ENCODE assay signal across 20 cellular contexts in the genomic region with DNA sequence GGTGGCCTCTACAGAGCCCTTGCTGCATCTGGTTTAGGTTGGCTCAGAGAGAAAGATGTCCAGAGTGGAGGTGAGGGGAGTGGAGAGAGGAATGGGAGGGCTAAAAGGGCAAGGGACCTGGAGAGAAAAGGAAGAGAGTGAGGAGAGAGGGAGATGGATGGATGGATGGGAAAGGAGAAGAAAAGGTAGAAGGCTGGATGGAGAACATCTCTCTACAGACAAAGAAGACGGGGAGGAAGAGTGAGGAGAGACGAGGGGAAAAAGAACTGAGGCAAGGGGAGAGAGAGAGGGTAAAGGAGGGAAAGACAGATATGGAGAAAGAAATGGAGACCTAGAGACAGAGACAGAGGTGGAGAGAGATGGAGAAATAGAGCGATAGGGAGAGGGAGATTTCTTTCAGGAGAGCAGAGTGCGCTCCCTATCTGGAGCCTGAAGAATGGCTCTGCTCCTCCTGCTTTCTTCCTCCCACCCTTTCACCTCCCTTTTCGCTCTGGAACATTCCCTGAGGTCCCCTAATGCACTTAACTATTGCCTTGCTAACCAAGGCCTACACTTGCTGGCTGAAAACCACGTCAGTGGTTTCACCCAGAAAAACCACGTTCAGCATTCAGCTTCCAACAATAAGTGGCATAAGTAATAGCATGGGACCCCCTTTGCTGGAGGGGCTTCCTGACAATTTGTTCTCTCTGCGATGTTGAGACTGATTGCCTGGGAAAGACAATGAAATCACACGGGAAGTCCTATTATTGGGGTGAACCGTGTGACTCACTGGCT.
DNase-seq lines count a peak whose midpoint lies in the region; ATAC-seq, FAIRE-seq and TF ChIP-seq lines count a peak whose summit lies in the region.
"Had no signal": no experiment of that assay in that cellular context is flagged by ENCODE, and none has a peak within 500 bp of the region (broad histone marks: within the 10 kb centered on the region; RNA-seq: fewer than 3 reads in every experiment).

No MANE protein-coding gene starts in this region.

- H4K91ac ChIP-seq in H9 (ENCODE audit: insufficient read length, low read depth, low read length) = no peak overlapping the region

- H3K36me3 ChIP-seq in HepG2 (replicated peaks in 1 of 2; ENCODE audit: control insufficient read depth in 1 of 2, insufficient read depth in 2 of 2, low read length in 2 of 2) (no peaks in the 10 kb centered on the region), right lobe of liver (no peaks in the 10 kb centered on the region), brain microvascular endothelial cell (replicated peaks) (no peaks in the 10 kb centered on the region), vagina (no peaks in the 10 kb centered on the region)

- no peak for TF ChIP-seq POLR2A in HepG2 (IDR thresholded peaks at IDR 0.05; ENCODE audit: insufficient read depth in 1 of 2, low read depth in 2 of 2, low read length in 2 of 2)
- TF ChIP-seq POLR2A in right lobe of liver (IDR thresholded peaks at IDR 0.05) = no peak
- TF ChIP-seq POLR2A in vagina (IDR thresholded peaks at IDR 0.05) = no peak

- H3K23ac ChIP-seq in H9 (ENCODE audit: insufficient read length, low read depth, low read length) = no peak overlapping the region

- H3K9me3 ChIP-seq in HepG2 (ENCODE audit: low read length) (no peaks in the 10 kb centered on the region), right lobe of liver (no peaks in the 10 kb centered on the region), vagina (no peaks in the 10 kb centered on the region), H9 (ENCODE audit: control insufficient read depth, low read depth, low read length) (no peaks in the 10 kb centered on the region)

- intact Hi-C loops in HepG2 (cut with micrococcal nuclease; ENCODE audit: unreplicated experiment) (no loop called here), right lobe of liver (cut with DNase I) (no loop called here), vagina (cut with DNase I) (loop anchor here (5.0 kb wide), 1 partner anchor 138 kb away; no protein-coding TSS in a partner anchor)

- DNase-seq in HepG2 (ENCODE audit: low spot score) (no peak), right lobe of liver (no peak), HTR-8/SVneo (ENCODE audit: insufficient read length, low spot score) (no peak), brain microvascular endothelial cell (no peak), vagina (ENCODE audit: extremely low spot score in 2 of 2) (peak; percentile 20 to 58), H9 (no peak)
- DNase-seq: C1 segment of cervical spinal cord; Calu3; CD4-positive, alpha-beta memory T cell; COR-L47; DMS53; DMS79 treated with DMSO at 0.1 percent for 48 hours; GM23248; H7 had no signal

- TF ChIP-seq EP300 in HepG2 (IDR thresholded peaks at IDR 0.05; ENCODE audit: low read depth in 2 of 2, low read length in 2 of 2) (no peak), HepG2 (CRISPR knock-in tag; IDR thresholded peaks at IDR 0.05; ENCODE audit: borderline replicate concordance) (no peak)

- H3K9ac ChIP-seq in HepG2 (ENCODE audit: insufficient read depth, low read depth, low read length) (no peak overlapping the region), H9 (ENCODE audit: extremely low read depth, insufficient read length, low read length) (no peak overlapping the region)
- H3K9ac ChIP-seq: GM23248 had no signal

- H2AFZ ChIP-seq in HepG2 (ENCODE audit: low read length) = no peak overlapping the region
- H2AFZ ChIP-seq in H9 (ENCODE audit: low read length) = no peak overlapping the region
- H2AFZ ChIP-seq: GM23248 had no signal

- no peak overlapping the region for H3K18ac ChIP-seq in H9 (ENCODE audit: insufficient read length, low read depth, low read length)

- in situ Hi-C loops in HepG2 (cut with HindIII; ENCODE audit: extremely low pct_ligation_motif_present, low pct_unique_long_range_greater_than_20kb) = no loop called here
- in situ Hi-C loops in brain microvascular endothelial cell (cut with HindIII; ENCODE audit: low pct_ligation_motif_present, low sequenced_read_pairs) = no loop called here

- H3K27me3 ChIP-seq in HepG2 (ENCODE audit: control insufficient read depth in 1 of 2, insufficient read depth in 2 of 2, low read length in 2 of 2) (peaks cover 0 to 11% of the 10 kb centered on the region in 2 experiments; a peak in 1 of 5 replicates), right lobe of liver (no peaks in the 10 kb centered on the region), brain microvascular endothelial cell (replicated peaks) (no peaks in the 10 kb centered on the region), vagina (no peaks in the 10 kb centered on the region), H9 (ENCODE audit: insufficient read depth, low read length) (no peaks in the 10 kb centered on the region; the same call in 1 of the 2 replicates)

- no peaks in the 10 kb centered on the region; a peak in 1 of 5 replicates for H3K9me3 Mint-ChIP-seq in H9
- H3K9me3 Mint-ChIP-seq: CD4-positive, alpha-beta memory T cell had no signal

- 2% methylated on average over 10 of the region's 10 CpGs for WGBS in HepG2 (ENCODE audit: low lambda C conversion rate)
- 59% methylated on average over 8 of the region's 10 CpGs for WGBS in right lobe of liver (ENCODE audit: insufficient coverage, low coverage, low lambda C conversion rate, missing lambda C conversion rate)
- no CpG with 5 or more reads among the region's 10 CpGs for WGBS in H9 (ENCODE audit: extremely low coverage, insufficient read length, low lambda C conversion rate)

- CTCF ChIA-PET in HepG2 (lab: Yijun Ruan, JAX; ENCODE audit: low intra/inter-chr PET ratio, low total read pairs) = no interaction called here

- H3K79me2 ChIP-seq in HepG2 (ENCODE audit: insufficient read depth, low read length) = no peaks in the 10 kb centered on the region
- H3K79me2 ChIP-seq in H9 (ENCODE audit: insufficient read depth, low read length) = no peaks in the 10 kb centered on the region

- ATAC-seq in HepG2 (no peak), right lobe of liver (no peak), HG03521 (IDR thresholded peaks at IDR 0.05; ENCODE audit: unreplicated experiment) (no peak), GM19324 (IDR thresholded peaks at IDR 0.05; ENCODE audit: low FRiP score, unreplicated experiment) (no peak)
- ATAC-seq: HCT116 had no signal

- no peak overlapping the region for H2BK5ac ChIP-seq in H9 (ENCODE audit: insufficient read length, low read length)

- no TSS peak for BruUV-seq in HepG2 (replicated peaks; lab: Mats Ljungman, UMichigan)

- H3K4me1 ChIP-seq in HepG2 (ENCODE audit: insufficient read depth, low read length) (no peaks in the 10 kb centered on the region), right lobe of liver (no peaks in the 10 kb centered on the region), vagina (no peaks in the 10 kb centered on the region), H9 (ENCODE audit: insufficient read depth, low read length) (no peaks in the 10 kb centered on the region)

- no peaks in the 10 kb centered on the region; a peak in 1 of 7 replicates for H3K36me3 Mint-ChIP-seq in H9 (ENCODE audit: insufficient read depth in 1 of 3, low read depth in 3 of 3)
- H3K36me3 Mint-ChIP-seq: CD4-positive, alpha-beta memory T cell had no signal

- H3K27ac Mint-ChIP-seq in H9 = no peak overlapping the region; a peak in 1 of 7 replicates
- H3K27ac Mint-ChIP-seq: CD4-positive, alpha-beta memory T cell had no signal

- H3K27me3 Mint-ChIP-seq in H9 (ENCODE audit: low read depth) = peaks cover 17% of the 10 kb centered on the region
- H3K27me3 Mint-ChIP-seq: CD4-positive, alpha-beta memory T cell had no signal

- TF ChIP-seq RAD21 in HepG2 (CRISPR knock-in tag; IDR thresholded peaks at IDR 0.05) = no peak

- no peak for FAIRE-seq in HepG2 (lab: Jason Lieb, UNC)
- peak; percentile 52 for FAIRE-seq in HTR-8/SVneo (lab: Jason Lieb, UNC)
- FAIRE-seq: G401.6, GM12892, H1 had no signal

- H2BK20ac ChIP-seq in H9 (ENCODE audit: low read depth, low read length, poor library complexity, severe bottlenecking) = no peak overlapping the region

- H4K5ac ChIP-seq in H9 (ENCODE audit: insufficient read length, low read depth, low read length) = no peak overlapping the region

- H3K56ac ChIP-seq in H9 (ENCODE audit: insufficient read length, low read depth, low read length) = no peak overlapping the region

- no peak overlapping the region for H3K4me2 ChIP-seq in HepG2 (ENCODE audit: low read depth, low read length)
- no peak overlapping the region for H3K4me2 ChIP-seq in H9 (ENCODE audit: insufficient read depth, insufficient read length, low read length)

- no peaks in the 10 kb centered on the region for H3K23me2 ChIP-seq in H9 (ENCODE audit: insufficient read length, low read depth, low read length, poor library complexity, severe bottlenecking)

- no peak overlapping the region for H2BK15ac ChIP-seq in H9 (ENCODE audit: low read depth, low read length)

- H4K8ac ChIP-seq in H9 (replicated peaks; ENCODE audit: insufficient read length, low read depth, low read length) = no peak overlapping the region

- peaks cover 0 to 5% of the 10 kb centered on the region in 2 experiments; a peak in 1 of 4 replicates for H3K4me1 Mint-ChIP-seq in H9
- H3K4me1 Mint-ChIP-seq: CD4-positive, alpha-beta memory T cell had no signal

- no peaks in the 10 kb centered on the region for H4K20me1 ChIP-seq in HepG2 (ENCODE audit: insufficient read depth, low read length)
- no peaks in the 10 kb centered on the region for H4K20me1 ChIP-seq in H9 (ENCODE audit: control insufficient read depth, insufficient read depth, insufficient read length)

- no peak overlapping the region for H3T11ph ChIP-seq in H9 (ENCODE audit: low read length)

- no peak overlapping the region for H3K14ac ChIP-seq in H9 (ENCODE audit: insufficient read depth, low read length)

- H3K4me3 Mint-ChIP-seq in H9 = no peak overlapping the region
- H3K4me3 Mint-ChIP-seq: CD4-positive, alpha-beta memory T cell had no signal

- no peak overlapping the region for H3K4ac ChIP-seq in H9 (ENCODE audit: low read depth, low read length)

- H3K27ac ChIP-seq in HepG2 (ENCODE audit: extremely low read length, insufficient read depth, low read length) = no peak overlapping the region
- H3K27ac ChIP-seq in right lobe of liver = no peak overlapping the region
- peak overlapping the region; percentile 44 for H3K27ac ChIP-seq in brain microvascular endothelial cell
- H3K27ac ChIP-seq in vagina = no peak overlapping the region
- H3K27ac ChIP-seq in H9 (ENCODE audit: insufficient read length, low read depth, low read length) = no peak overlapping the region
- H3K27ac ChIP-seq: GM23248 had no signal

- H2AK5ac ChIP-seq in H9 (ENCODE audit: insufficient read length, low read length) = no peak overlapping the region

- H3K4me3 ChIP-seq in HepG2 (replicated peaks in 1 of 3; ENCODE audit: insufficient read depth in 1 of 3, low read depth in 2 of 3, low read length in 3 of 3) (no peak overlapping the region), right lobe of liver (no peak overlapping the region), brain microvascular endothelial cell (ENCODE audit: low read depth, low read length) (no peak overlapping the region), vagina (no peak overlapping the region)
- H3K4me3 ChIP-seq: GM23248 had no signal

- H2BK12ac ChIP-seq in H9 (ENCODE audit: insufficient read length, low read depth, low read length) = no peak overlapping the region

- TF ChIP-seq CTCF in HepG2 (CRISPR knock-in tag; IDR thresholded peaks at IDR 0.05) = no peak
- no peak for TF ChIP-seq CTCF in right lobe of liver (IDR thresholded peaks at IDR 0.05)
- no peak for TF ChIP-seq CTCF in brain microvascular endothelial cell (IDR thresholded peaks at IDR 0.05; ENCODE audit: low read depth, low read length, missing control alignments)
- TF ChIP-seq CTCF in vagina (IDR thresholded peaks at IDR 0.05) = no peak
- no peak for TF ChIP-seq CTCF in H9 (conservative IDR thresholded peaks at IDR 0.05)

- no peak overlapping the region for H2BK120ac ChIP-seq in H9 (ENCODE audit: low read depth, low read length, poor library complexity, severe bottlenecking)

- POLR2A ChIA-PET in HepG2 (lab: Yijun Ruan, JAX) = no interaction called here

- H3K79me1 ChIP-seq in H9 (ENCODE audit: insufficient read depth, low read depth, low read length, poor library complexity, severe bottlenecking) = no peaks in the 10 kb centered on the region

Comparison
In these comparisons a context has a peak if more than half of its experiments do, and no peak if none do; other contexts are left out.
1. DNase-seq: peak in vagina (2 of 2); none in HepG2 (single experiment), right lobe of liver (0 of 3), HTR-8/SVneo (single experiment), brain microvascular endothelial cell (single experiment) and H9 (single experiment).